25 cellular contexts compared by ENCODE assay signal in genomic region chr4:38026138-38026740, GRCh38.
"Had no signal": no experiment of that assay in that cellular context is flagged by ENCODE, and none has a peak within 500 bp of the region (broad histone marks: within the 10 kb centered on the region; RNA-seq: fewer than 3 reads in every experiment).

No MANE protein-coding gene starts in this region.

- H3K4me2 ChIP-seq: SK-N-SH had no signal

- H3K27ac ChIP-seq: body of pancreas, dorsolateral prefrontal cortex, epithelial cell of prostate, foreskin keratinocyte had no signal

- H3K27me3 ChIP-seq: body of pancreas, dorsolateral prefrontal cortex, foreskin keratinocyte had no signal

- H3K4me3 ChIP-seq: body of pancreas, dorsolateral prefrontal cortex, lung had no signal

- H3K27ac Mint-ChIP-seq: activated CD4-positive, alpha-beta memory T cell treated with anti-CD3 and anti-CD28 coated beads, Interleukin-2, amount 10 ng/mL, durations not matched to agents 7 days and 5 days; activated naive CD4-positive, alpha-beta T cell treated with anti-CD3 and anti-CD28 coated beads, Interleukin-2, amount 50 U/mL, for 24 hours; endodermal cell had no signal

- DNase-seq: activated CD4-positive, alpha-beta memory T cell treated with anti-CD3 and anti-CD28 coated beads, Interleukin-2, amount 10 ng/mL, durations not matched to agents 7 days and 5 days; activated CD4-positive, alpha-beta T cell treated with anti-CD3 and anti-CD28 coated beads for 48 hours; activated CD4-positive, CD25-positive, alpha-beta regulatory T cell; activated CD8-positive, alpha-beta memory T cell treated with anti-CD3 and anti-CD28 coated beads, Interleukin-2, amount 50 U/mL, for 4 hours; activated gamma-delta T cell; body of pancreas; caudate nucleus; dorsolateral prefrontal cortex; endodermal cell; foreskin keratinocyte; glutamatergic neuron; hippocampal formation; left colon; occipital lobe; SK-N-SH; stimulated activated CD4-positive, alpha-beta T cell treated with anti-CD3 and anti-CD28 coated beads, Interleukin-15, amount 100 ng/mL, for 24 hours; stimulated activated CD4-positive, alpha-beta T cell treated with anti-CD3 and anti-CD28 coated beads, Interleukin-4, amount 100 ng/mL, for 1 hour; T-cell; T-helper 9 cell had no signal

- ATAC-seq: body of pancreas, foreskin keratinocyte, left colon, T-cell had no signal

- H3K9ac ChIP-seq: SK-N-SH had no signal

- FAIRE-seq: islet of Langerhans, small intestine had no signal

- H3K9me3 ChIP-seq: body of pancreas, SK-N-SH had no signal

- H3K27me3 Mint-ChIP-seq: activated CD4-positive, alpha-beta memory T cell treated with anti-CD3 and anti-CD28 coated beads, Interleukin-2, amount 10 ng/mL, durations not matched to agents 7 days and 5 days; activated naive CD4-positive, alpha-beta T cell treated with anti-CD3 and anti-CD28 coated beads, Interleukin-2, amount 50 U/mL, for 24 hours; T-cell had no signal

- H3K4me3 Mint-ChIP-seq: activated CD4-positive, alpha-beta memory T cell treated with anti-CD3 and anti-CD28 coated beads, Interleukin-2, amount 10 ng/mL, durations not matched to agents 7 days and 5 days; activated naive CD4-positive, alpha-beta T cell treated with anti-CD3 and anti-CD28 coated beads, Interleukin-2, amount 50 U/mL, for 24 hours; endodermal cell; nephron; T-cell had no signal

- H3K9me3 Mint-ChIP-seq: activated CD4-positive, alpha-beta memory T cell treated with anti-CD3 and anti-CD28 coated beads, Interleukin-2, amount 10 ng/mL, durations not matched to agents 7 days and 5 days; activated naive CD4-positive, alpha-beta T cell treated with anti-CD3 and anti-CD28 coated beads, Interleukin-2, amount 50 U/mL, for 24 hours; T-cell had no signal
